Comparison of ENCODE assay signal across 20 cellular contexts in genomic region chr5:10856071-10856470, GRCh38.
"Had no signal": no experiment of that assay in that cellular context is flagged by ENCODE, and none has a peak within 500 bp of the region (broad histone marks: within the 10 kb centered on the region; RNA-seq: fewer than 3 reads in every experiment).

No MANE protein-coding gene starts in this region.

- DNase-seq: activated B cell treated with CpG ODN at 0.5 μM for 24 hours; activated CD4-positive, alpha-beta memory T cell treated with anti-CD3 and anti-CD28 coated beads for 36 hours; activated CD4-positive, alpha-beta T cell treated with anti-CD3 and anti-CD28 coated beads for 4 hours; activated naive CD4-positive, alpha-beta T cell treated with Interleukin-2 at 50 U/mL for 16 hours; activated naive CD8-positive, alpha-beta T cell treated with anti-CD3 and anti-CD28 coated beads, Interleukin-2, amount 10 ng/mL, durations not matched to agents 7 days and 5 days; activated T-cell treated with anti-CD3 and anti-CD28 coated beads for 4 hours; erythroblast; heart left ventricle; kidney; naive thymus-derived CD4-positive, alpha-beta T cell; stimulated activated CD4-positive, alpha-beta T cell treated with anti-CD3 and anti-CD28 coated beads, Interleukin-12 subunit alpha, Interleukin-12 subunit beta, amount 100 ng/mL, for 4 hours; stimulated activated CD4-positive, alpha-beta T cell treated with anti-CD3 and anti-CD28 coated beads, Interleukin-1b, Interleukin-23, amount 100 ng/mL, for 48 hours; stimulated activated CD8-positive, alpha-beta memory T cell treated with anti-CD3 and anti-CD28 coated beads, Interleukin-4, amount 100 ng/mL, for 48 hours; stimulated activated naive CD4-positive, alpha-beta T cell; upper lobe of right lung had no signal

- H3K36me3 Mint-ChIP-seq: activated CD4-positive, alpha-beta memory T cell treated with anti-CD3 and anti-CD28 coated beads for 36 hours; activated naive CD8-positive, alpha-beta T cell treated with anti-CD3 and anti-CD28 coated beads, Interleukin-2, amount 10 ng/mL, durations not matched to agents 7 days and 5 days; brain; naive thymus-derived CD4-positive, alpha-beta T cell had no signal

- H3K27ac ChIP-seq: heart left ventricle, upper lobe of right lung had no signal

- H3K9me3 Mint-ChIP-seq: activated B cell treated with CpG ODN at 0.5 μM for 24 hours; activated CD4-positive, alpha-beta memory T cell treated with anti-CD3 and anti-CD28 coated beads for 36 hours; activated naive CD8-positive, alpha-beta T cell treated with anti-CD3 and anti-CD28 coated beads, Interleukin-2, amount 10 ng/mL, durations not matched to agents 7 days and 5 days had no signal

- H3K27ac Mint-ChIP-seq: activated B cell treated with CpG ODN at 0.5 μM for 24 hours; activated CD4-positive, alpha-beta memory T cell treated with anti-CD3 and anti-CD28 coated beads for 36 hours; activated naive CD8-positive, alpha-beta T cell treated with anti-CD3 and anti-CD28 coated beads, Interleukin-2, amount 10 ng/mL, durations not matched to agents 7 days and 5 days; naive thymus-derived CD4-positive, alpha-beta T cell had no signal

- FAIRE-seq: endometrium, frontal cortex, kidney had no signal

- ATAC-seq: left lobe of liver; naive thymus-derived CD4-positive, alpha-beta T cell; upper lobe of right lung had no signal

- H3K9me3 ChIP-seq: heart left ventricle, upper lobe of right lung had no signal

- H3K4me3 ChIP-seq: lung, upper lobe of right lung had no signal

- H3K4me3 Mint-ChIP-seq: activated B cell treated with CpG ODN at 0.5 μM for 24 hours; activated CD4-positive, alpha-beta memory T cell treated with anti-CD3 and anti-CD28 coated beads for 36 hours; activated naive CD8-positive, alpha-beta T cell treated with anti-CD3 and anti-CD28 coated beads, Interleukin-2, amount 10 ng/mL, durations not matched to agents 7 days and 5 days; naive thymus-derived CD4-positive, alpha-beta T cell had no signal

- H3K36me3 ChIP-seq: heart left ventricle, upper lobe of right lung had no signal

- H3K4me1 Mint-ChIP-seq: activated B cell treated with CpG ODN at 0.5 μM for 24 hours; activated naive CD8-positive, alpha-beta T cell treated with anti-CD3 and anti-CD28 coated beads, Interleukin-2, amount 10 ng/mL, durations not matched to agents 7 days and 5 days had no signal
